Comparison of ENCODE assay signal across 37 cellular contexts in genomic region chr22:19547620-19548019, GRCh38. TPM values are rescaled to one million over a fixed set of nuclear protein-coding genes. Genes with fewer than 3 reads are reported as not detected.
"Had no signal": no experiment of that assay in that cellular context is flagged by ENCODE, and none has a peak within 500 bp of the region (broad histone marks: within the 10 kb centered on the region; RNA-seq: fewer than 3 reads in every experiment).

No MANE protein-coding gene starts in this region.

- H3K27me3 ChIP-seq: MG63 had no signal

- H3K36me3 ChIP-seq: MG63 had no signal

- DNase-seq: Karpas-422, Kasumi-1, MG63, MM.1S, MV-4-11, NCI-H1048, NCI-H1092, NCI-H1092 treated with DMSO at 0.1 percent for 48 hours, NCI-H1105, NCI-H1105 treated with DMSO at 0.1 percent for 48 hours, NCI-H1417, NCI-H1417 treated with DMSO at 0.1 percent for 48 hours, NCI-H1436, NCI-H1436 treated with DMSO at 0.1 percent for 48 hours, NCI-H146, NCI-H1694, NCI-H1694 treated with DMSO at 0.1 percent for 48 hours, NCI-H187, NCI-H187 treated with DMSO at 0.1 percent for 48 hours, NCI-H1930, NCI-H2029, NCI-H2029 treated with DMSO at 0.1 percent for 48 hours, NCI-H2081, NCI-H2081 treated with DMSO at 0.1 percent for 48 hours, NCI-H2107, NCI-H2171, NCI-H2171 treated with DMSO at 0.1 percent for 48 hours, NCI-H2227 treated with DMSO at 0.1 percent for 48 hours, NCI-H226, NCI-H345, NCI-H446, NCI-H446 treated with DMSO at 0.1 percent for 48 hours, NCI-H510A, NCI-H510A treated with DMSO at 0.1 percent for 48 hours had no signal

- H3K9me3 ChIP-seq: MG63 had no signal

- H3K4me3 ChIP-seq: MG63 had no signal

RNA-seq across cellular contexts. Expression of gene CLDN5, which starts 23.4 kb away (rescaled TPM):
- total RNA-seq: M059J, MCF 10A, NCI-H460 had no signal
